Comparison of ENCODE assay signal across 8 cellular contexts in genomic region chr5:179907570-179908324, GRCh38. TPM values are rescaled to one million over a fixed set of nuclear protein-coding genes. Genes with fewer than 3 reads are reported as not detected.
DNase-seq lines count a peak whose midpoint lies in the region; ATAC-seq lines count a peak whose summit lies in the region.

Gene TBC1D9B, minus strand, starts transcription at chr5:179907897. Its CDS starts 76 bp downstream, at chr5:179907821.

- no peaks in the 10 kb centered on the region for H3K9me3 Mint-ChIP-seq in activated naive CD4-positive, alpha-beta T cell treated with anti-CD3 and anti-CD28 coated beads, Interleukin-2, amount 10 ng/mL, durations not matched to agents 7 days and 5 days

- ATAC-seq in GM19467 (IDR thresholded peaks at IDR 0.05; ENCODE audit: unreplicated experiment) = peak; percentile 84

- H3K4me3 Mint-ChIP-seq in activated naive CD4-positive, alpha-beta T cell treated with anti-CD3 and anti-CD28 coated beads, Interleukin-2, amount 10 ng/mL, durations not matched to agents 7 days and 5 days = peak within 1 kb of the TSS; percentile 89

- peak within 1 kb of the TSS; percentile 82 for H3K27ac Mint-ChIP-seq in activated naive CD4-positive, alpha-beta T cell treated with anti-CD3 and anti-CD28 coated beads, Interleukin-2, amount 10 ng/mL, durations not matched to agents 7 days and 5 days

- peaks cover 19% of the 10 kb centered on the region for H3K4me1 Mint-ChIP-seq in activated naive CD4-positive, alpha-beta T cell treated with anti-CD3 and anti-CD28 coated beads, Interleukin-2, amount 10 ng/mL, durations not matched to agents 7 days and 5 days

- peaks cover 9% of the 10 kb centered on the region for H3K27me3 Mint-ChIP-seq in activated naive CD4-positive, alpha-beta T cell treated with anti-CD3 and anti-CD28 coated beads, Interleukin-2, amount 10 ng/mL, durations not matched to agents 7 days and 5 days

- DNase-seq in DMS 273 (lab: John Stamatoyannopoulos, UW; ENCODE audit: unreplicated experiment) = peak; percentile 89
- DNase-seq in HS-5 (ENCODE audit: low read depth) = peak; percentile 3
- DNase-seq in SK-N-DZ (ENCODE audit: low spot score) = peak; percentile 46
- DNase-seq in activated naive CD4-positive, alpha-beta T cell treated with anti-CD3 and anti-CD28 coated beads, Interleukin-2, amount 10 ng/mL, durations not matched to agents 7 days and 5 days = peak; percentile 78
- peak; percentile 79 for DNase-seq in germinal center (ENCODE audit: low spot score)
- DNase-seq in occipital lobe (lab: John Stamatoyannopoulos, UW) = peak; percentile 67
- peak; percentile 64 for DNase-seq in superior temporal gyrus (ENCODE audit: extremely low spot score)

- CTCF ChIA-PET in activated naive CD4-positive, alpha-beta T cell treated with anti-CD3 and anti-CD28 coated beads, Interleukin-2, amount 10 ng/mL, durations not matched to agents 7 days and 5 days (lab: Charles Lee) = interaction anchor here (0.7 to 4.1 kb wide), 5 partner anchors 106 to 187 kb away, joined by 3 to 36 read pairs (median 4); no protein-coding TSS in a partner anchor

- peaks cover 9% of the 10 kb centered on the region for H3K36me3 Mint-ChIP-seq in activated naive CD4-positive, alpha-beta T cell treated with anti-CD3 and anti-CD28 coated beads, Interleukin-2, amount 10 ng/mL, durations not matched to agents 7 days and 5 days

RNA-seq across cellular contexts. Expression of gene TBC1D9B, which starts in this region (rescaled TPM):
- 42.5 and 59.5 TPM in 2 replicates for polyA plus RNA-seq in SK-N-DZ (2014; cell fraction: cytosol; rRNA removed)
- polyA plus RNA-seq in SK-N-DZ (2014; cell fraction: nucleus; rRNA removed) = 155 and 275 TPM in 2 replicates
- total RNA-seq in occipital lobe = 23.9 TPM

Comparison
In these comparisons a context has a peak if more than half of its experiments do, and no peak if none do; other contexts are left out.
1. Peak in every context shown above with its lines: DNase-seq and ATAC-seq.
2. DNase-seq: peak in every context shown above with its lines; median percentile 89 in DMS 273; 79 in germinal center; 78 in activated naive CD4-positive, alpha-beta T cell treated with anti-CD3 and anti-CD28 coated beads, Interleukin-2, amount 10 ng/mL, durations not matched to agents 7 days and 5 days; 67 in occipital lobe; 64 in superior temporal gyrus; 46 in SK-N-DZ; 3 in HS-5.